25 cellular contexts compared by ENCODE assay signal in the genomic region with DNA sequence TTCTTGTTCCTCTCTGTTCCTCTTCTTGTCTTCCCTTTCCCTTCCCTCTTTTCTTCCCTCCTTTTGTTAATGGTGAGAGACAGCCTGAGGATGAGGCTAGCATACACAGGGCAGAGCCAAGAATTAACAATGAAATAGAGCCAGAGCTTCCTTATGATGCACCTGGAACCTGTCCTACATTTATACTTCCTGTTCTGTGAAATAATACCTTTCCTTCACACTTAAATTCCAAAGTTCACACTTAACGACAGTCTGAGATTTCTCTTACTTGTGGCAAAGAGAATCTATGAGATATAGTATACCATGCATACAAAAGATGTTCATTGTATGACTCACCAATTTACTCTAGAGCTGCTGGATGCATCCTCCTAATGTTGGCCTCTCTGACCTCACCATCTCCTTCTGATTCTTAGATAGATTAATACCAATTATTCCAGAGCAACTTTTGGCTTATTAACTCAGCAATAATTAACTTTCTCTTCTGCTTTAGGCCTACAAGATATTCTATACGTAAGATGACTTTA.
"Had no signal": no experiment of that assay in that cellular context is flagged by ENCODE, and none has a peak within 500 bp of the region (broad histone marks: within the 10 kb centered on the region; RNA-seq: fewer than 3 reads in every experiment).

No MANE protein-coding gene starts in this region.

- H3K27me3 Mint-ChIP-seq: IgD-negative memory B cell had no signal

- H3K4me2 ChIP-seq: KMS-11, SK-N-SH had no signal

- DNase-seq: Kasumi-1, MM.1S, NCI-H1092 treated with DMSO at 0.1 percent for 48 hours, NCI-H1436, NCI-H187, NCI-H2029, NCI-H2081 treated with DMSO at 0.1 percent for 48 hours, NCI-H2171, NCI-H226, NCI-H446, NCI-H510A, NCI-H524 treated with DMSO at 0.1 percent for 48 hours, NCI-H69, NCI-H774, Right ventricle myocardium superior, RPMI8226, SIG-M5, SK-N-SH, SW 1271 had no signal

- H3K4me3 Mint-ChIP-seq: IgD-negative memory B cell had no signal

- FAIRE-seq: HTR-8/SVneo, K562, RCC 7860 had no signal

- H3K27ac ChIP-seq: KMS-11, SJSA1 had no signal

- ATAC-seq: K562 had no signal

- H3K27ac Mint-ChIP-seq: IgD-negative memory B cell had no signal

- H3K36me3 ChIP-seq: SJSA1 had no signal

- H3K9ac ChIP-seq: KMS-11, SK-N-SH had no signal

- H3K4me3 ChIP-seq: K562, SJSA1 had no signal

- H3K9me3 ChIP-seq: SJSA1, SK-N-SH had no signal

- H3K27me3 ChIP-seq: SJSA1 had no signal
